Comparison of ENCODE assay signal across 22 cellular contexts in the genomic region with DNA sequence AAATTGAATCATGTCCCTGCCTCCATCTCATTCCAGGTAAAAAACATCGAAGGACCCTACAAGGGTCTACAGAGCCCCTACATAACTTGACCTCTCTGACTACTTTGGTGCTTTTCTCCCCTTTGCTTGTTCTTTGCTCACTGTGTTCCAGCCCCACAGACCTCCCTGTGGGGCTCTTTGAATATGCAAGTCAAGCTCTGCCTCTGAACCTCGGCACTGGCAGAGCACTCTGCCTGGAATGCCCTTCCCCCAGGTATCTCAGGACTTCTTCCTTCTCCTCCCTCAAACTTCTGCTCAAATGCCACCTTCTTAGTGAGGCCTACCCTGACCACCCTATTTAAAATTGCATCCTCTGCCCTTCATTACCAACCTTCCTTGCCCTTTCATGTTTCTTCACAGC.
A peak's percentile ranks its signal among the peaks of the same experiment; 100 is the strongest.
DNase-seq lines count a peak whose midpoint lies in the region; ATAC-seq, FAIRE-seq and TF ChIP-seq lines count a peak whose summit lies in the region.
"Had no signal": no experiment of that assay in that cellular context is flagged by ENCODE, and none has a peak within 500 bp of the region (broad histone marks: within the 10 kb centered on the region; RNA-seq: fewer than 3 reads in every experiment).

No MANE protein-coding gene starts in this region.

- peaks cover 0 to 4% (median 0%) of the 10 kb centered on the region in 3 experiments; a peak in 1 of 7 replicates for H3K36me3 Mint-ChIP-seq in H9 (ENCODE audit: insufficient read depth in 1 of 3, low read depth in 3 of 3)
- H3K36me3 Mint-ChIP-seq: CD8-positive, alpha-beta T cell had no signal

- H3K27me3 Mint-ChIP-seq in H9 (ENCODE audit: low read depth): peaks cover 15% of the 10 kb centered on the region

- H3K79me1 ChIP-seq in H9 (ENCODE audit: insufficient read depth, low read depth, low read length, poor library complexity, severe bottlenecking) (no peaks in the 10 kb centered on the region), H1 (ENCODE audit: low read depth, low read length) (no peaks in the 10 kb centered on the region)

- no peak overlapping the region for H3T11ph ChIP-seq in H9 (ENCODE audit: low read length)

- H3K23ac ChIP-seq in H9 (ENCODE audit: insufficient read length, low read depth, low read length) (no peak overlapping the region), H1 (ENCODE audit: insufficient read length) (no peak overlapping the region)

- H3K9me3 ChIP-seq in H9 (ENCODE audit: control insufficient read depth, low read depth, low read length) (no peaks in the 10 kb centered on the region), H1 (ENCODE audit: insufficient read depth in 2 of 2, low read depth in 1 of 2, low read length in 1 of 2) (peaks cover 0 to 3% of the 10 kb centered on the region in 2 experiments; a peak in 1 of 4 replicates), vagina (no peaks in the 10 kb centered on the region)
- H3K9me3 ChIP-seq: BE2C, HAP-1 had no signal

- POLR2A ChIA-PET in H1 (lab: Charles Lee; ENCODE audit: partially characterized antibody): interaction anchor here (0.8 kb wide), 1 partner anchor 9 kb away, joined by 5 read pairs; no protein-coding TSS in a partner anchor

- H2AK5ac ChIP-seq in H9 (ENCODE audit: insufficient read length, low read length): no peak overlapping the region
- no peak overlapping the region for H2AK5ac ChIP-seq in H1 (ENCODE audit: low read depth, low read length)

- no peak for ATAC-seq in HG03439 (IDR thresholded peaks at IDR 0.05; ENCODE audit: unreplicated experiment)
- ATAC-seq: CD8-positive, alpha-beta T cell had no signal

- no peak overlapping the region for H3K14ac ChIP-seq in H9 (ENCODE audit: insufficient read depth, low read length)
- H3K14ac ChIP-seq in H1 (ENCODE audit: insufficient read length): no peak overlapping the region

- H2BK5ac ChIP-seq in H9 (ENCODE audit: insufficient read length, low read length) (no peak overlapping the region), H1 (ENCODE audit: low read depth, low read length) (no peak overlapping the region)

- no peak overlapping the region; a peak in 2 of 7 replicates for H3K27ac Mint-ChIP-seq in H9
- H3K27ac Mint-ChIP-seq: CD8-positive, alpha-beta T cell had no signal

- H4K8ac ChIP-seq in H9 (replicated peaks; ENCODE audit: insufficient read length, low read depth, low read length) (no peak overlapping the region), H1 (ENCODE audit: extremely low read depth, insufficient read depth, low read length) (no peak overlapping the region)

- H3K4me3 ChIP-seq in H1 (ENCODE audit: extremely low read depth in 1 of 4, insufficient read depth in 2 of 4, low read depth in 3 of 4, low read length in 4 of 4) (no peak overlapping the region), vagina (no peak overlapping the region)
- H3K4me3 ChIP-seq: A549, HAP-1 had no signal

- no peak overlapping the region for H2BK20ac ChIP-seq in H9 (ENCODE audit: low read depth, low read length, poor library complexity, severe bottlenecking)
- H2BK20ac ChIP-seq in H1 (ENCODE audit: low read length): no peak overlapping the region

- H3K4me1 ChIP-seq in H9 (ENCODE audit: insufficient read depth, low read length): peaks cover 2% of the 10 kb centered on the region; the same call in 1 of the 2 replicates
- peaks cover 0 to 9% (median 6%) of the 10 kb centered on the region in 4 experiments; a peak in 6 of 7 replicates for H3K4me1 ChIP-seq in H1 (replicated peaks in 1 of 4; ENCODE audit: control insufficient read depth in 3 of 4, insufficient read depth in 4 of 4, low read length in 3 of 4)
- peaks cover 6% of the 10 kb centered on the region for H3K4me1 ChIP-seq in vagina
- H3K4me1 ChIP-seq: A549, BE2C, HAP-1 had no signal

- H4K91ac ChIP-seq in H9 (ENCODE audit: insufficient read length, low read depth, low read length) (no peak overlapping the region), H1 (replicated peaks; ENCODE audit: insufficient read length, low read length) (no peak overlapping the region)

- H4K5ac ChIP-seq in H9 (ENCODE audit: insufficient read length, low read depth, low read length) (no peak overlapping the region), H1 (ENCODE audit: insufficient read length, low read depth, low read length) (no peak overlapping the region)

- H3K4me1 Mint-ChIP-seq in H9: peaks cover 24% of the 10 kb centered on the region in 2 experiments

- H2BK120ac ChIP-seq in H9 (ENCODE audit: low read depth, low read length, poor library complexity, severe bottlenecking) (no peak overlapping the region), H1 (replicated peaks; ENCODE audit: low read depth, low read length) (no peak overlapping the region)

- CTCF ChIA-PET in H1 (lab: Charles Lee; ENCODE audit: partially characterized antibody): interaction anchor here (0.5 to 4.1 kb wide), 32 partner anchors 9 to 1210 kb away, joined by 3 to 39 read pairs (median 5); partner anchors contain the start of gene PLXNA2

- H3K79me2 ChIP-seq in H9 (ENCODE audit: insufficient read depth, low read length) (no peaks in the 10 kb centered on the region), H1 (ENCODE audit: control insufficient read depth in 1 of 2, insufficient read depth in 2 of 2, low read length in 2 of 2) (no peaks in the 10 kb centered on the region)

- H3K4me2 ChIP-seq in H9 (ENCODE audit: insufficient read depth, insufficient read length, low read length) (no peak overlapping the region), H1 (ENCODE audit: insufficient read depth in 1 of 2, low read depth in 2 of 2, low read length in 2 of 2) (peak overlapping the region; percentile 15 to 50; a peak in 1 of 4 replicates)
- H3K4me2 ChIP-seq: A549 had no signal

- no peaks in the 10 kb centered on the region for H3K23me2 ChIP-seq in H9 (ENCODE audit: insufficient read length, low read depth, low read length, poor library complexity, severe bottlenecking)
- no peaks in the 10 kb centered on the region for H3K23me2 ChIP-seq in H1 (ENCODE audit: low read depth, low read length)

- H2AFZ ChIP-seq in H9 (ENCODE audit: low read length) (no peak overlapping the region), H1 (ENCODE audit: low read length) (no peak overlapping the region)

- H2BK15ac ChIP-seq in H9 (ENCODE audit: low read depth, low read length): no peak overlapping the region
- H2BK15ac ChIP-seq in H1 (ENCODE audit: low read length): no peak overlapping the region

- no peak overlapping the region for H3K56ac ChIP-seq in H9 (ENCODE audit: insufficient read length, low read depth, low read length)
- H3K56ac ChIP-seq in H1 (replicated peaks; ENCODE audit: insufficient read length, low read depth, low read length): no peak overlapping the region

- peak; percentile 39 for FAIRE-seq in H1 (lab: Jason Lieb, UNC)
- FAIRE-seq: A549, D721Med, GM12892, GM19239, HepG2, HTR-8/SVneo had no signal

- H3K27me3 ChIP-seq in H9 (ENCODE audit: insufficient read depth, low read length): no peaks in the 10 kb centered on the region
- no peaks in the 10 kb centered on the region; a peak in 1 of 7 replicates for H3K27me3 ChIP-seq in H1 (replicated peaks in 1 of 4; ENCODE audit: control insufficient read depth in 3 of 4, extremely low read depth in 1 of 4, insufficient read depth in 3 of 4, low read length in 3 of 4)
- no peaks in the 10 kb centered on the region for H3K27me3 ChIP-seq in vagina
- H3K27me3 ChIP-seq: BE2C had no signal

- no peak for TF ChIP-seq RAD21 in H1 (IDR thresholded peaks at IDR 0.05 in 1 of 2, conservative IDR thresholded peaks at IDR 0.05 in 1 of 2; ENCODE audit: low read depth in 2 of 2, low read length in 2 of 2)

- no peak overlapping the region for H3K4me3 Mint-ChIP-seq in H9
- H3K4me3 Mint-ChIP-seq: CD8-positive, alpha-beta T cell had no signal

- peaks cover 4 to 5% of the 10 kb centered on the region in 2 experiments; a peak in 3 of 5 replicates for H3K9me3 Mint-ChIP-seq in H9
- H3K9me3 Mint-ChIP-seq: CD8-positive, alpha-beta T cell had no signal

- no peak for TF ChIP-seq POLR2A in H1 (IDR thresholded peaks at IDR 0.05; ENCODE audit: control extremely low read depth in 1 of 2, low read depth in 2 of 2, low read length in 2 of 2)
- TF ChIP-seq POLR2A in vagina (IDR thresholded peaks at IDR 0.05): no peak

- no CpG with 5 or more reads among the region's 2 CpGs for WGBS in H9 (ENCODE audit: extremely low coverage, insufficient read length, low lambda C conversion rate)
- 48% methylated on average over 2 of the region's 2 CpGs; no CpG with 5 or more reads in 1 of the 2 experiments for WGBS in H1 (ENCODE audit: extremely low coverage in 1 of 2, insufficient coverage in 1 of 2, insufficient read length in 1 of 2, insufficient replicate concordance in 2 of 2, low coverage in 1 of 2, low lambda C conversion rate in 2 of 2, missing lambda C conversion rate in 1 of 2), 2 experiments

- no peaks in the 10 kb centered on the region for H3K36me3 ChIP-seq in H1 (ENCODE audit: control insufficient read depth in 2 of 4, insufficient read depth in 4 of 4, low read length in 3 of 4)
- H3K36me3 ChIP-seq in vagina: no peaks in the 10 kb centered on the region
- H3K36me3 ChIP-seq: BE2C, HAP-1 had no signal

- no peak for TF ChIP-seq EP300 in H1 (IDR thresholded peaks at IDR 0.05; ENCODE audit: borderline replicate concordance in 1 of 2, low read depth in 2 of 2, low read length in 2 of 2)

- intact Hi-C loops in vagina (cut with DNase I): no loop called here

- no peak for TF ChIP-seq CTCF in H9 (conservative IDR thresholded peaks at IDR 0.05)
- TF ChIP-seq CTCF in H1 (IDR thresholded peaks at IDR 0.05; ENCODE audit: control extremely low read depth in 1 of 3, insufficient read depth in 1 of 3, low read depth in 1 of 3, low read length in 3 of 3): no peak
- no peak for TF ChIP-seq CTCF in vagina (IDR thresholded peaks at IDR 0.05)

- H3K4ac ChIP-seq in H9 (ENCODE audit: low read depth, low read length): no peak overlapping the region
- no peak overlapping the region for H3K4ac ChIP-seq in H1 (replicated peaks; ENCODE audit: insufficient read length, low read depth, low read length)

- no peak overlapping the region for H3K9ac ChIP-seq in H9 (ENCODE audit: extremely low read depth, insufficient read length, low read length)
- H3K9ac ChIP-seq in H1 (replicated peaks in 1 of 4; ENCODE audit: extremely low read depth in 1 of 4, low read depth in 3 of 4, low read length in 3 of 4): no peak overlapping the region

- H3K18ac ChIP-seq in H9 (ENCODE audit: insufficient read length, low read depth, low read length) (no peak overlapping the region), H1 (ENCODE audit: extremely low read depth, low read length) (no peak overlapping the region)

- peak; percentile 51 for DNase-seq in H9
- DNase-seq in H1 (ENCODE audit: low read depth in 1 of 2, low spot score in 2 of 2): no peak
- peak; percentile 41 for DNase-seq in iPS-NIHi7 (ENCODE audit: extremely low spot score)
- peak; percentile 34 to 60 for DNase-seq in vagina (ENCODE audit: extremely low spot score in 2 of 2)
- no peak for DNase-seq in NCI-H1417 (lab: John Stamatoyannopoulos, UW)
- no peak for DNase-seq in activated CD4-positive, alpha-beta T cell treated with anti-CD3 and anti-CD28 coated beads for 4 hours
- DNase-seq: BE2C; CD8-positive, alpha-beta T cell; COR-L47; DMS153; DMS79 treated with DMSO at 0.1 percent for 48 hours; EL; GDM1 had no signal

- H4K20me1 ChIP-seq in H9 (ENCODE audit: control insufficient read depth, insufficient read depth, insufficient read length) (peaks cover 2% of the 10 kb centered on the region), H1 (replicated peaks in 1 of 2; ENCODE audit: control insufficient read depth in 1 of 2, insufficient read depth in 2 of 2, low read length in 2 of 2) (no peaks in the 10 kb centered on the region)

- no peak overlapping the region for H2BK12ac ChIP-seq in H9 (ENCODE audit: insufficient read length, low read depth, low read length)
- no peak overlapping the region; the same call in 1 of the 2 replicates for H2BK12ac ChIP-seq in H1 (ENCODE audit: low read depth, low read length)

- no peak overlapping the region for H3K27ac ChIP-seq in H9 (ENCODE audit: insufficient read length, low read depth, low read length)
- H3K27ac ChIP-seq in H1 (ENCODE audit: low read depth, low read length): no peak overlapping the region
- no peak overlapping the region for H3K27ac ChIP-seq in vagina
- H3K27ac ChIP-seq: A549, C4-2B had no signal

Comparison
In these comparisons a context has a peak if more than half of its experiments do, and no peak if none do; other contexts are left out.
1. DNase-seq: peak in H9 (single experiment), iPS-NIHi7 (single experiment) and vagina (2 of 2); none in H1 (0 of 2), NCI-H1417 (0 of 3) and activated CD4-positive, alpha-beta T cell treated with anti-CD3 and anti-CD28 coated beads for 4 hours (0 of 2).